26 cellular contexts compared by ENCODE assay signal in the genomic region with DNA sequence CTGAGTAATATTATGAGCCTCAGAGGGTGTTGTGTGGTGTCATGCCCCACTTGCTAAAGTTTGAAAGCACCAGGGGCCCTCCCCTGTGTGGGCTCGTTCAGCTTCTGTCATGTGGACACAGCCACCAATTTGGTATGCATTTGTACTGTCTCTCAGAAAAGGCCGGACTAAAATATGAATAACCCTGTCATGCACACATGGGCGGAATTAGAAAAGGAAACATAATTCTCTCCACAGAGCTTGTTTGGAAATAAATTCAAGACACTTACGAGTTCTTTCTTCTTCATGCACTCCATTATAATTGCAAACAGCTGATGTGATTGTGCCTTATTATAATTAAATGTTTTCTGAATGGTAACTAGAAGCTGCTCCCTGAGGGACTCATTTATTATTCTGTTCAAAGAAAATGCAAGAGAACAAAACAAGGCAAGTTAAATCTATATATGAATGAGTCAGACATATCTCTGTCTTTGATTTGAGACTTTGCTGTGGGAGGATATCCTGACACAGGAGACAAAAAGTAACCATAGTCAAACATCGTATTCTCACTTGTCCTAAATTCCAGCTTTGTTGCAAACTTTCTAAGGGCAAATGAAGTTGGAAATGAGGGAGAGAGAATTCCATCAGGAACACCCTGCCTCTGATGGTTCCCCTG. TPM values are rescaled to one million over a fixed set of nuclear protein-coding genes. Genes with fewer than 3 reads are reported as not detected.
A peak's percentile ranks its signal among the peaks of the same experiment; 100 is the strongest.
DNase-seq lines count a peak whose midpoint lies in the region; ATAC-seq, FAIRE-seq and TF ChIP-seq lines count a peak whose summit lies in the region.
"Had no signal": no experiment of that assay in that cellular context is flagged by ENCODE, and none has a peak within 500 bp of the region (broad histone marks: within the 10 kb centered on the region; RNA-seq: fewer than 3 reads in every experiment).

No MANE protein-coding gene starts in this region.

- WGBS in GM23248 (ENCODE audit: low coverage in 1 of 2, low lambda C conversion rate in 2 of 2, missing lambda C conversion rate in 2 of 2), 2 experiments = 0 to 1% methylated on average over 5 of the region's 5 CpGs
- WGBS in hepatocyte (ENCODE audit: low lambda C conversion rate, missing lambda C conversion rate) = 58% methylated on average over 5 of the region's 5 CpGs

- H3K27ac ChIP-seq in GM23248 = no peak overlapping the region
- no peak overlapping the region for H3K27ac ChIP-seq in astrocyte (ENCODE audit: low read depth, low read length)
- no peak overlapping the region for H3K27ac ChIP-seq in hepatocyte
- no peak overlapping the region for H3K27ac ChIP-seq in naive thymus-derived CD4-positive, alpha-beta T cell (ENCODE audit: low read depth, low read length)
- H3K27ac ChIP-seq: BLaER1, PC-9 had no signal

- H3K36me3 Mint-ChIP-seq in astrocyte (ENCODE audit: low read depth, unreplicated experiment) = no peaks in the 10 kb centered on the region
- no peaks in the 10 kb centered on the region for H3K36me3 Mint-ChIP-seq in nephron (ENCODE audit: low read depth)
- H3K36me3 Mint-ChIP-seq in activated CD8-positive, alpha-beta T cell treated with anti-CD3 and anti-CD28 coated beads, Interleukin-2, amount 10 ng/mL, durations not matched to agents 7 days and 5 days (ENCODE audit: low read depth) = no peaks in the 10 kb centered on the region
- H3K36me3 Mint-ChIP-seq in naive thymus-derived CD4-positive, alpha-beta T cell = no peaks in the 10 kb centered on the region
- H3K36me3 Mint-ChIP-seq: activated naive CD8-positive, alpha-beta T cell had no signal

- H3K9me2 ChIP-seq in GM23248 (ENCODE audit: insufficient read depth) (no peaks in the 10 kb centered on the region), hepatocyte (replicated peaks; ENCODE audit: insufficient read depth) (no peaks in the 10 kb centered on the region)

- peak overlapping the region; percentile 35 for H3K4me2 ChIP-seq in GM23248 (ENCODE audit: unreplicated experiment)
- peak overlapping the region; percentile 22 for H3K4me2 ChIP-seq in astrocyte (ENCODE audit: low read length)
- no peak overlapping the region for H3K4me2 ChIP-seq in hepatocyte
- H3K4me2 ChIP-seq: BLaER1, PC-9 had no signal

- H3K36me3 ChIP-seq in GM23248 (ENCODE audit: low read depth) (no peaks in the 10 kb centered on the region), astrocyte (ENCODE audit: insufficient read depth, low read length) (no peaks in the 10 kb centered on the region), hepatocyte (replicated peaks; ENCODE audit: insufficient read depth, low read depth) (no peaks in the 10 kb centered on the region)
- no peaks in the 10 kb centered on the region for H3K36me3 ChIP-seq in naive thymus-derived CD4-positive, alpha-beta T cell (ENCODE audit: control insufficient read depth in 2 of 3, insufficient read depth in 3 of 3, low read length in 3 of 3)
- H3K36me3 ChIP-seq: BLaER1 had no signal

- H2AFZ ChIP-seq in GM23248 = peak overlapping the region; percentile 35
- peak overlapping the region; percentile 10 for H2AFZ ChIP-seq in astrocyte (ENCODE audit: low read depth, low read length)
- no peak overlapping the region for H2AFZ ChIP-seq in hepatocyte
- H2AFZ ChIP-seq: PC-9 had no signal

- H3F3A ChIP-seq in GM23248 (ENCODE audit: insufficient read depth) = peaks cover 10% of the 10 kb centered on the region; the same call in 1 of the 2 replicates

- peak; percentile 10 for DNase-seq in COLO829 (ENCODE audit: low spot score)
- peak; percentile 36 for DNase-seq in GM23248
- no peak for DNase-seq in astrocyte (ENCODE audit: low read depth)
- DNase-seq in NCI-H526 treated with DMSO at 0.1 percent for 48 hours (lab: John Stamatoyannopoulos, UW) = no peak
- DNase-seq in hepatocyte (ENCODE audit: low spot score) = no peak
- no peak for DNase-seq in activated CD8-positive, alpha-beta T cell treated with anti-CD3 and anti-CD28 coated beads, Interleukin-2, amount 10 ng/mL, durations not matched to agents 7 days and 5 days
- DNase-seq in naive thymus-derived CD4-positive, alpha-beta T cell = no peak
- DNase-seq: activated CD4-positive, alpha-beta T cell treated with anti-CD3 and anti-CD28 coated beads, Interleukin-2, amount 50 U/mL, for 48 hours; activated T-cell treated with anti-CD3 and anti-CD28 coated beads, Interleukin-2, amount 50 U/mL, for 24 hours; DMS 273 treated with DMSO at 0.1 percent for 48 hours; hypothalamus; Kasumi-1; NCI-H146; nucleus accumbens; PC-9; stimulated activated CD4-positive, alpha-beta T cell treated with anti-CD3 and anti-CD28 coated beads, Interleukin-4, amount 100 ng/mL, for 1 hour; SW 1271 had no signal

- CTCF ChIA-PET in activated CD8-positive, alpha-beta T cell treated with anti-CD3 and anti-CD28 coated beads, Interleukin-2, amount 10 ng/mL, durations not matched to agents 7 days and 5 days (lab: Charles Lee) = no interaction called here
- CTCF ChIA-PET in naive thymus-derived CD4-positive, alpha-beta T cell (lab: Charles Lee) = interaction anchor here (0.8 kb wide), 1 partner anchor 66 kb away, joined by 4 read pairs; no protein-coding TSS in a partner anchor

- no peak for FAIRE-seq in astrocyte (lab: Jason Lieb, UNC)

- POLR2A ChIA-PET in activated CD8-positive, alpha-beta T cell treated with anti-CD3 and anti-CD28 coated beads, Interleukin-2, amount 10 ng/mL, durations not matched to agents 7 days and 5 days (lab: Charles Lee) = no interaction called here
- POLR2A ChIA-PET in naive thymus-derived CD4-positive, alpha-beta T cell (lab: Charles Lee) = no interaction called here

- H3K4me1 ChIP-seq in GM23248 (ENCODE audit: insufficient read depth) (peaks cover 13% of the 10 kb centered on the region; the same call in 1 of the 2 replicates), astrocyte (ENCODE audit: insufficient read depth, low read length) (no peaks in the 10 kb centered on the region), hepatocyte (ENCODE audit: insufficient read depth) (no peaks in the 10 kb centered on the region)
- no peaks in the 10 kb centered on the region for H3K4me1 ChIP-seq in naive thymus-derived CD4-positive, alpha-beta T cell (ENCODE audit: control insufficient read depth in 2 of 2, insufficient read depth in 2 of 2, low read length in 2 of 2)
- H3K4me1 ChIP-seq: BLaER1 had no signal

- H3K27me3 ChIP-seq in GM23248 (replicated peaks; ENCODE audit: insufficient read depth) (peaks cover 8% of the 10 kb centered on the region; the same call in 1 of the 2 replicates), astrocyte (ENCODE audit: insufficient read depth, low read length) (no peaks in the 10 kb centered on the region), hepatocyte (no peaks in the 10 kb centered on the region)
- no peaks in the 10 kb centered on the region for H3K27me3 ChIP-seq in naive thymus-derived CD4-positive, alpha-beta T cell (ENCODE audit: control insufficient read depth in 2 of 2, insufficient read depth in 2 of 2, low read length in 2 of 2)
- H3K27me3 ChIP-seq: BLaER1 had no signal

- H4K20me1 ChIP-seq in GM23248 (ENCODE audit: insufficient read depth) (no peaks in the 10 kb centered on the region), astrocyte (ENCODE audit: insufficient read depth, low read length) (no peaks in the 10 kb centered on the region), hepatocyte (ENCODE audit: insufficient read depth, poor library complexity, severe bottlenecking) (no peaks in the 10 kb centered on the region)
- H4K20me1 ChIP-seq: BLaER1 had no signal

- ATAC-seq in activated CD8-positive, alpha-beta T cell treated with anti-CD3 and anti-CD28 coated beads, Interleukin-2, amount 10 ng/mL, durations not matched to agents 7 days and 5 days = no peak
- ATAC-seq in naive thymus-derived CD4-positive, alpha-beta T cell = no peak
- ATAC-seq: esophagus mucosa had no signal

- intact Hi-C loops in naive thymus-derived CD4-positive, alpha-beta T cell (cut with micrococcal nuclease) = no loop called here

- H3K9me3 Mint-ChIP-seq in astrocyte (ENCODE audit: unreplicated experiment) = no peaks in the 10 kb centered on the region
- H3K9me3 Mint-ChIP-seq in nephron = peaks cover 5% of the 10 kb centered on the region
- no peaks in the 10 kb centered on the region for H3K9me3 Mint-ChIP-seq in activated CD8-positive, alpha-beta T cell treated with anti-CD3 and anti-CD28 coated beads, Interleukin-2, amount 10 ng/mL, durations not matched to agents 7 days and 5 days (ENCODE audit: insufficient read depth)
- peaks cover 0 to 5% (median 0%) of the 10 kb centered on the region in 11 donors for H3K9me3 Mint-ChIP-seq in naive thymus-derived CD4-positive, alpha-beta T cell
- H3K9me3 Mint-ChIP-seq: activated T-cell treated with anti-CD3 and anti-CD28 coated beads, Interleukin-2, amount 50 U/mL, for 24 hours; dendritic cell treated with granulocyte-macrophage colony-stimulating factor and Interleukin-4, amounts not matched to agents 40 ng/mL and 50 ng/mL, for 4 days had no signal

- H3K27ac Mint-ChIP-seq in astrocyte (ENCODE audit: unreplicated experiment) = no peak overlapping the region
- peak overlapping the region; percentile 72 to 90 (median 86) for H3K27ac Mint-ChIP-seq in nephron
- H3K27ac Mint-ChIP-seq in activated CD8-positive, alpha-beta T cell treated with anti-CD3 and anti-CD28 coated beads, Interleukin-2, amount 10 ng/mL, durations not matched to agents 7 days and 5 days = no peak overlapping the region
- H3K27ac Mint-ChIP-seq in naive thymus-derived CD4-positive, alpha-beta T cell = no peak overlapping the region
- H3K27ac Mint-ChIP-seq: activated naive CD8-positive, alpha-beta T cell; activated T-cell treated with anti-CD3 and anti-CD28 coated beads, Interleukin-2, amount 50 U/mL, for 24 hours; dendritic cell treated with granulocyte-macrophage colony-stimulating factor and Interleukin-4, amounts not matched to agents 40 ng/mL and 50 ng/mL, for 4 days had no signal

- no peak overlapping the region for H3K9ac ChIP-seq in GM23248
- H3K9ac ChIP-seq in astrocyte (ENCODE audit: low read length) = no peak overlapping the region
- H3K9ac ChIP-seq: BLaER1 had no signal

- H3K4me3 Mint-ChIP-seq in astrocyte (ENCODE audit: unreplicated experiment) = no peak overlapping the region
- peak overlapping the region in 2 of 3 experiments; percentile 18 to 25 for H3K4me3 Mint-ChIP-seq in nephron
- no peak overlapping the region for H3K4me3 Mint-ChIP-seq in activated CD8-positive, alpha-beta T cell treated with anti-CD3 and anti-CD28 coated beads, Interleukin-2, amount 10 ng/mL, durations not matched to agents 7 days and 5 days
- H3K4me3 Mint-ChIP-seq in naive thymus-derived CD4-positive, alpha-beta T cell = no peak overlapping the region
- H3K4me3 Mint-ChIP-seq: activated naive CD8-positive, alpha-beta T cell; activated T-cell treated with anti-CD3 and anti-CD28 coated beads, Interleukin-2, amount 50 U/mL, for 24 hours; dendritic cell treated with granulocyte-macrophage colony-stimulating factor and Interleukin-4, amounts not matched to agents 40 ng/mL and 50 ng/mL, for 4 days had no signal

- H3K79me2 ChIP-seq in GM23248 (ENCODE audit: insufficient read depth) (no peaks in the 10 kb centered on the region), astrocyte (ENCODE audit: insufficient read depth, low read length) (no peaks in the 10 kb centered on the region), hepatocyte (no peaks in the 10 kb centered on the region)

- peaks cover 10% of the 10 kb centered on the region for H3K27me3 Mint-ChIP-seq in astrocyte (ENCODE audit: low read depth, unreplicated experiment)
- peaks cover 3% of the 10 kb centered on the region for H3K27me3 Mint-ChIP-seq in nephron (ENCODE audit: low read depth)
- H3K27me3 Mint-ChIP-seq in activated CD8-positive, alpha-beta T cell treated with anti-CD3 and anti-CD28 coated beads, Interleukin-2, amount 10 ng/mL, durations not matched to agents 7 days and 5 days (ENCODE audit: low read depth) = peaks cover 10% of the 10 kb centered on the region
- H3K27me3 Mint-ChIP-seq in naive thymus-derived CD4-positive, alpha-beta T cell = peaks cover 0 to 17% (median 6%) of the 10 kb centered on the region in 5 donors

- H3K9me3 ChIP-seq in GM23248 (ENCODE audit: low read depth) = no peaks in the 10 kb centered on the region
- H3K9me3 ChIP-seq in astrocyte (ENCODE audit: insufficient read depth, low read depth, low read length) = no peaks in the 10 kb centered on the region
- H3K9me3 ChIP-seq in hepatocyte (ENCODE audit: low read depth) = no peaks in the 10 kb centered on the region
- no peaks in the 10 kb centered on the region for H3K9me3 ChIP-seq in naive thymus-derived CD4-positive, alpha-beta T cell (ENCODE audit: control insufficient read depth in 2 of 3, low read length in 3 of 3)

- peaks cover 4% of the 10 kb centered on the region for H3K4me1 Mint-ChIP-seq in astrocyte (ENCODE audit: low read depth, unreplicated experiment)
- peaks cover 20% of the 10 kb centered on the region for H3K4me1 Mint-ChIP-seq in nephron
- no peaks in the 10 kb centered on the region for H3K4me1 Mint-ChIP-seq in activated CD8-positive, alpha-beta T cell treated with anti-CD3 and anti-CD28 coated beads, Interleukin-2, amount 10 ng/mL, durations not matched to agents 7 days and 5 days (ENCODE audit: low read depth)
- no peaks in the 10 kb centered on the region for H3K4me1 Mint-ChIP-seq in naive thymus-derived CD4-positive, alpha-beta T cell

- TF ChIP-seq CTCF in astrocyte (IDR thresholded peaks at IDR 0.05; ENCODE audit: insufficient read depth, low read depth, low read length) (no peak), nephron (IDR thresholded peaks at IDR 0.05; ENCODE audit: unreplicated experiment in 3 of 3) (no peak), hepatocyte (IDR thresholded peaks at IDR 0.05; ENCODE audit: poor library complexity) (no peak)

- in situ Hi-C loops in GM23248 (cut with MboI) = no loop called here

- H3K4me3 ChIP-seq in GM23248 (peak overlapping the region; percentile 51), astrocyte (ENCODE audit: insufficient read depth, low read depth, low read length) (no peak overlapping the region), hepatocyte (no peak overlapping the region)
- H3K4me3 ChIP-seq in naive thymus-derived CD4-positive, alpha-beta T cell (ENCODE audit: low read length) = no peak overlapping the region
- H3K4me3 ChIP-seq: BLaER1, PC-9 had no signal

RNA-seq across cellular contexts. Expression of gene TRPM1, which starts 39.1 kb away (rescaled TPM):
- total RNA-seq in GM23248 (2014; rRNA removed; shearing (Covaris generic)) = not detected in 2 replicates
- polyA plus RNA-seq in GM23248 (2016; fragmentation: Nextera tagmentation; extraction: Ambion mirVana) (not detected in 2 replicates), hepatocyte (not detected in 2 replicates)
- total RNA-seq in astrocyte (not detected in 2 replicates), hepatocyte (not detected in 2 replicates)
- total RNA-seq in activated CD8-positive, alpha-beta T cell treated with anti-CD3 and anti-CD28 coated beads, Interleukin-2, amount 10 ng/mL, durations not matched to agents 7 days and 5 days = not detected
- total RNA-seq in naive thymus-derived CD4-positive, alpha-beta T cell = not detected
- not detected for polyA plus RNA-seq in naive thymus-derived CD4-positive, alpha-beta T cell
- total RNA-seq: esophagus mucosa, HT-29, kidney epithelial cell, NCI-H460, PC-9, sciatic nerve had no signal

Comparison
In these comparisons a context has a peak if more than half of its experiments do, and no peak if none do; other contexts are left out.
1. DNase-seq: peak in COLO829 (single experiment) and GM23248 (single experiment); none in astrocyte (single experiment), NCI-H526 treated with DMSO at 0.1 percent for 48 hours (single experiment), hepatocyte (single experiment), activated CD8-positive, alpha-beta T cell treated with anti-CD3 and anti-CD28 coated beads, Interleukin-2, amount 10 ng/mL, durations not matched to agents 7 days and 5 days (single experiment) and naive thymus-derived CD4-positive, alpha-beta T cell (0 of 9).
2. H3K27ac Mint-ChIP-seq: peak in nephron (3 of 3); none in astrocyte (single experiment), activated CD8-positive, alpha-beta T cell treated with anti-CD3 and anti-CD28 coated beads, Interleukin-2, amount 10 ng/mL, durations not matched to agents 7 days and 5 days (single experiment) and naive thymus-derived CD4-positive, alpha-beta T cell (0 of 9).
3. H3K4me3 Mint-ChIP-seq: peak in nephron (2 of 3); none in astrocyte (single experiment), activated CD8-positive, alpha-beta T cell treated with anti-CD3 and anti-CD28 coated beads, Interleukin-2, amount 10 ng/mL, durations not matched to agents 7 days and 5 days (single experiment) and naive thymus-derived CD4-positive, alpha-beta T cell (0 of 10).